ENCODE assay signal across 1 cellular context in genomic region chr17:29722411-29723198, GRCh38.
TF ChIP-seq lines count a peak whose summit lies in the region.

No MANE protein-coding gene starts in this region.

TF ChIP-seq in GM12878, 131 proteins besides CTCF, POLR2A, EP300 and RAD21 (continued from another document):
- TF ChIP-seq ELK1 (IDR thresholded peaks at IDR 0.05; ENCODE audit: low read depth, low read length): no peak
- TF ChIP-seq LARP7 (IDR thresholded peaks at IDR 0.05): no peak
- TF ChIP-seq IRF4 (IDR thresholded peaks at IDR 0.05; ENCODE audit: low read depth, low read length): no peak; the same call in 1 of the 2 replicates
- TF ChIP-seq MAX (IDR thresholded peaks at IDR 0.05; ENCODE audit: low read depth, low read length): no peak
- TF ChIP-seq GATAD2B (conservative IDR thresholded peaks at IDR 0.05; ENCODE audit: low read depth): peak; percentile 63
- TF ChIP-seq NR2C2 (IDR thresholded peaks at IDR 0.05; ENCODE audit: borderline replicate concordance, control insufficient read depth, insufficient read length, low read depth): no peak
- peak; percentile 51; the same call in 1 of the 2 replicates for TF ChIP-seq MTA3 (IDR thresholded peaks at IDR 0.05; ENCODE audit: borderline replicate concordance, low read length)
- no peak for TF ChIP-seq MYC (IDR thresholded peaks at IDR 0.05; ENCODE audit: insufficient read depth, insufficient read length, insufficient replicate concordance, low read length, severe bottlenecking)
- TF ChIP-seq ZNF217 (IDR thresholded peaks at IDR 0.05): no peak
- no peak for TF ChIP-seq E4F1 (IDR thresholded peaks at IDR 0.05; ENCODE audit: borderline replicate concordance, partially characterized antibody)
- TF ChIP-seq ZNF24 (IDR thresholded peaks at IDR 0.05): no peak
- TF ChIP-seq MEF2A (IDR thresholded peaks at IDR 0.05; ENCODE audit: insufficient read depth, low read depth, low read length): no peak
- no peak for TF ChIP-seq HDAC2 (IDR thresholded peaks at IDR 0.05)
- TF ChIP-seq CBX3 (IDR thresholded peaks at IDR 0.05; ENCODE audit: borderline replicate concordance, low read depth): no peak
- TF ChIP-seq ZBTB40 (IDR thresholded peaks at IDR 0.05; ENCODE audit: borderline replicate concordance): no peak
- no peak for TF ChIP-seq IRF5 (IDR thresholded peaks at IDR 0.05; ENCODE audit: borderline replicate concordance)
- no peak for TF ChIP-seq ZBTB33 (IDR thresholded peaks at IDR 0.05)
- no peak for TF ChIP-seq TARDBP (IDR thresholded peaks at IDR 0.05; ENCODE audit: borderline replicate concordance)
- no peak for TF ChIP-seq NR2C1 (IDR thresholded peaks at IDR 0.05)
- no peak for TF ChIP-seq ZNF207 (IDR thresholded peaks at IDR 0.05; ENCODE audit: borderline replicate concordance)
- TF ChIP-seq GABPA (IDR thresholded peaks at IDR 0.05; ENCODE audit: low read depth): no peak
- TF ChIP-seq HDGF (IDR thresholded peaks at IDR 0.05): peak; percentile 23; the same call in 1 of the 2 replicates
- no peak for TF ChIP-seq TCF7 (IDR thresholded peaks at IDR 0.05; ENCODE audit: borderline replicate concordance)
- no peak for TF ChIP-seq SRF (IDR thresholded peaks at IDR 0.05; ENCODE audit: low read depth in 2 of 2, low read length in 2 of 2)
- TF ChIP-seq CREB1 (IDR thresholded peaks at IDR 0.05; ENCODE audit: low read depth): no peak; the same call in 1 of the 2 replicates
- TF ChIP-seq CREM (IDR thresholded peaks at IDR 0.05; ENCODE audit: low read depth): peak; percentile 53; the same call in 1 of the 2 replicates
- peak; percentile 13 to 30; a peak in 1 of 4 replicates for TF ChIP-seq BHLHE40 (IDR thresholded peaks at IDR 0.05; ENCODE audit: borderline replicate concordance in 1 of 2, low read depth in 2 of 2, low read length in 1 of 2)
- TF ChIP-seq KLF5 (IDR thresholded peaks at IDR 0.05; ENCODE audit: partially characterized antibody): no peak
- TF ChIP-seq EZH2 (IDR thresholded peaks at IDR 0.05; ENCODE audit: borderline replicate concordance, control insufficient read depth, low read depth, low read length): no peak
- peak; percentile 20 for TF ChIP-seq PBX3 (IDR thresholded peaks at IDR 0.05; ENCODE audit: insufficient replicate concordance, low read depth, low read length)
- peak; percentile 4 for TF ChIP-seq SP1 (IDR thresholded peaks at IDR 0.05; ENCODE audit: low read depth, low read length)
- TF ChIP-seq IRF3 (IDR thresholded peaks at IDR 0.05): no peak
- TF ChIP-seq POU2F2 (IDR thresholded peaks at IDR 0.05; ENCODE audit: borderline replicate concordance, low read depth, low read length): no peak; the same call in 2 of the 3 replicates
- peak; percentile 66 for TF ChIP-seq RUNX3 (IDR thresholded peaks at IDR 0.05; ENCODE audit: low read length)
- TF ChIP-seq ZNF274 (IDR thresholded peaks at IDR 0.05; ENCODE audit: insufficient read depth, insufficient read length): no peak
- no peak for TF ChIP-seq SUZ12 (IDR thresholded peaks at IDR 0.05; ENCODE audit: unreplicated experiment)
- TF ChIP-seq CUX1 (IDR thresholded peaks at IDR 0.05; ENCODE audit: insufficient replicate concordance, low read depth, low read length): peak; percentile 62
- peak; percentile 63 for TF ChIP-seq BCL3 (IDR thresholded peaks at IDR 0.05; ENCODE audit: borderline replicate concordance, insufficient read depth, low read depth, low read length, poor library complexity, severe bottlenecking)
- TF ChIP-seq NBN (IDR thresholded peaks at IDR 0.05): peak; percentile 34; the same call in 1 of the 2 replicates
- no peak for TF ChIP-seq BMI1 (IDR thresholded peaks at IDR 0.05; ENCODE audit: borderline replicate concordance)
- peak; percentile 50 for TF ChIP-seq IKZF1 (conservative IDR thresholded peaks at IDR 0.05)
